In genomic region chr16:25872369-25873070, GRCh38 we compare ENCODE assay signal across 30 cellular contexts.
"Had no signal": no experiment of that assay in that cellular context is flagged by ENCODE, and none has a peak within 500 bp of the region (broad histone marks: within the 10 kb centered on the region; RNA-seq: fewer than 3 reads in every experiment).

No MANE protein-coding gene starts in this region.

- H3K9me3 ChIP-seq: ovary, psoas muscle, right lobe of liver, sigmoid colon, suprapubic skin, testis, tibial artery, transverse colon, upper lobe of right lung, uterus had no signal

- H3K4me1 ChIP-seq: parathyroid adenoma, psoas muscle, right lobe of liver, sigmoid colon, suprapubic skin, testis, transverse colon, upper lobe of right lung, uterus had no signal

- H3K27me3 ChIP-seq: neural progenitor cell, ovary, right lobe of liver, sigmoid colon, suprapubic skin, testis, tibial artery, transverse colon, upper lobe of right lung, uterus had no signal

- H3K4me2 ChIP-seq: neural progenitor cell had no signal

- H3K9me3 Mint-ChIP-seq: neural progenitor cell, type B pancreatic cell had no signal

- H3K27ac Mint-ChIP-seq: natural killer cell; nephron; neural progenitor cell; progenitor cell of endocrine pancreas; stimulated activated memory B cell treated with anti-CD40 and anti-IgM and Interleukin-4, amounts not matched to agents 10 μg/mL and 1 μg/mL and 100 μg/mL, for 72 hours; stimulated activated naive CD8-positive, alpha-beta T cell treated with anti-CD3 and anti-CD28 coated beads, Interleukin-15, amount 100 ng/mL, for 72 hours; type B pancreatic cell had no signal

- DNase-seq: natural killer cell; occipital lobe; ovary; posterior cingulate gyrus; psoas muscle; right cardiac atrium; right lobe of liver; sigmoid colon; small intestine; stimulated activated CD4-positive, alpha-beta T cell treated with anti-CD3 and anti-CD28 coated beads, Interleukin-15, amount 100 ng/mL, for 24 hours; stimulated activated CD4-positive, alpha-beta T cell treated with anti-CD3 and anti-CD28 coated beads, Interleukin-2, amount 100 ng/mL, for 24 hours; stimulated activated CD4-positive, alpha-beta T cell treated with anti-CD3 and anti-CD28 coated beads, Interleukin-4, amount 100 ng/mL, for 1 hour; stimulated activated CD4-positive, alpha-beta T cell treated with anti-CD3 and anti-CD28 coated beads, Interleukin-4, amount 100 ng/mL, for 4 hours; stimulated activated CD8-positive, alpha-beta memory T cell treated with anti-CD3 and anti-CD28 coated beads, Interleukin-4, amount 100 ng/mL, for 48 hours; stimulated activated naive CD4-positive, alpha-beta T cell; stimulated activated naive CD8-positive, alpha-beta T cell treated with anti-CD3 and anti-CD28 coated beads, Interleukin-15, amount 100 ng/mL, for 72 hours; stimulated activated naive CD8-positive, alpha-beta T cell treated with anti-CD3 and anti-CD28 coated beads, Interleukin-15, Interleukin-2, amounts not matched to agents 100 U/mL and 50 U/mL, for 24 hours; substantia nigra; testis; tibial artery; transverse colon; upper lobe of right lung; uterus had no signal

- FAIRE-seq: small intestine had no signal

- H3K4me3 ChIP-seq: neural progenitor cell, ovary, psoas muscle, right lobe of liver, sigmoid colon, suprapubic skin, testis, tibial artery, transverse colon, upper lobe of right lung, uterus had no signal

- H3K36me3 Mint-ChIP-seq: natural killer cell; neural progenitor cell; stimulated activated memory B cell treated with anti-CD40 and anti-IgM and Interleukin-4, amounts not matched to agents 10 μg/mL and 1 μg/mL and 100 μg/mL, for 72 hours; type B pancreatic cell had no signal

- H3K27ac ChIP-seq: neural progenitor cell, ovary, parathyroid adenoma, psoas muscle, right lobe of liver, sigmoid colon, suprapubic skin, testis, tibial artery, transverse colon, upper lobe of right lung, uterus had no signal

- H3K9ac ChIP-seq: neural progenitor cell, parathyroid adenoma had no signal

- H3K36me3 ChIP-seq: neural progenitor cell, ovary, right lobe of liver, sigmoid colon, suprapubic skin, tibial artery, transverse colon, upper lobe of right lung, uterus had no signal

- H3K4me3 Mint-ChIP-seq: natural killer cell; nephron; neural progenitor cell; stimulated activated memory B cell treated with anti-CD40 and anti-IgM and Interleukin-4, amounts not matched to agents 10 μg/mL and 1 μg/mL and 100 μg/mL, for 72 hours; stimulated activated naive CD8-positive, alpha-beta T cell treated with anti-CD3 and anti-CD28 coated beads, Interleukin-15, amount 100 ng/mL, for 72 hours; type B pancreatic cell had no signal

- H2AFZ ChIP-seq: neural progenitor cell, parathyroid adenoma had no signal

- H3K4me1 Mint-ChIP-seq: natural killer cell; nephron; stimulated activated memory B cell treated with anti-CD40 and anti-IgM and Interleukin-4, amounts not matched to agents 10 μg/mL and 1 μg/mL and 100 μg/mL, for 72 hours; stimulated activated naive CD8-positive, alpha-beta T cell treated with anti-CD3 and anti-CD28 coated beads, Interleukin-15, amount 100 ng/mL, for 72 hours had no signal
